15 cellular contexts compared by ENCODE assay signal in genomic region chr1:226725870-226726212, GRCh38. TPM values are rescaled to one million over a fixed set of nuclear protein-coding genes. Genes with fewer than 3 reads are reported as not detected.
A peak's percentile ranks its signal among the peaks of the same experiment; 100 is the strongest.
DNase-seq lines count a peak whose midpoint lies in the region; ATAC-seq and TF ChIP-seq lines count a peak whose summit lies in the region.
"Had no signal": no experiment of that assay in that cellular context is flagged by ENCODE, and none has a peak within 500 bp of the region (broad histone marks: within the 10 kb centered on the region; RNA-seq: fewer than 3 reads in every experiment).

No MANE protein-coding gene starts in this region.

- no peak overlapping the region for H3T11ph ChIP-seq in H9 (ENCODE audit: low read length)

- no peak for ATAC-seq in activated naive CD8-positive, alpha-beta T cell treated with anti-CD3 and anti-CD28 coated beads, Interleukin-2, amount 10 ng/mL, durations not matched to agents 7 days and 5 days (ENCODE audit: low read depth)
- ATAC-seq in naive B cell (ENCODE audit: low read depth in 2 of 2) (no peak), GM19452 (IDR thresholded peaks at IDR 0.05; ENCODE audit: unreplicated experiment) (no peak), SK-N-SH treated with all-trans-retinoic acid at 6 μM for 48 hours (no peak)

- peaks cover 16 to 68% (median 51%) of the 10 kb centered on the region in 11 experiments; a peak in 20 of 22 replicates for H3K36me3 ChIP-seq in BLaER1 treated with 17β-estradiol and CSF1 and Interleukin-3, amounts not matched to agents 10 nM and 100 nM
- H3K36me3 ChIP-seq: WERI-Rb-1 had no signal

- H3K27me3 ChIP-seq in BLaER1 treated with 17β-estradiol and CSF1 and Interleukin-3, amounts not matched to agents 10 nM and 100 nM = no peaks in the 10 kb centered on the region
- no peaks in the 10 kb centered on the region for H3K27me3 ChIP-seq in H9 (ENCODE audit: insufficient read depth, low read length)
- H3K27me3 ChIP-seq: testis had no signal

- no peak overlapping the region for H2BK20ac ChIP-seq in H9 (ENCODE audit: low read depth, low read length, poor library complexity, severe bottlenecking)

- peak overlapping the region in 1 of 11 experiments; percentile 39; a peak in 3 of 22 replicates for H3K27ac ChIP-seq in BLaER1 treated with 17β-estradiol and CSF1 and Interleukin-3, amounts not matched to agents 10 nM and 100 nM
- no peak overlapping the region for H3K27ac ChIP-seq in H9 (ENCODE audit: insufficient read length, low read depth, low read length)
- H3K27ac ChIP-seq: testis, WERI-Rb-1 had no signal

- H3K9me3 ChIP-seq in BLaER1 treated with 17β-estradiol and CSF1 and Interleukin-3, amounts not matched to agents 10 nM and 100 nM (replicated peaks in 1 of 11) = no peaks in the 10 kb centered on the region
- H3K9me3 ChIP-seq in H9 (ENCODE audit: control insufficient read depth, low read depth, low read length) = no peaks in the 10 kb centered on the region
- H3K9me3 ChIP-seq: testis had no signal

- H2BK15ac ChIP-seq in H9 (ENCODE audit: low read depth, low read length) = no peak overlapping the region

- DNase-seq in H9 = no peak
- DNase-seq in activated naive CD8-positive, alpha-beta T cell treated with anti-CD3 and anti-CD28 coated beads, Interleukin-2, amount 10 ng/mL, durations not matched to agents 7 days and 5 days = no peak
- no peak for DNase-seq in naive B cell
- no peak for DNase-seq in NCI-H1105 (lab: John Stamatoyannopoulos, UW)
- DNase-seq in osteocyte (ENCODE audit: extremely low spot score, unreplicated experiment) = no peak
- DNase-seq: activated effector memory CD4-positive, alpha-beta T cell treated with Interleukin-2 at 50 U/mL for 16 hours; C1 segment of cervical spinal cord; mesenchymal stem cell; NCI-H1694; NCI-H510A; testis; WERI-Rb-1 had no signal

- H3K4me1 ChIP-seq in BLaER1 treated with 17β-estradiol and CSF1 and Interleukin-3, amounts not matched to agents 10 nM and 100 nM = peaks cover 64 to 80% (median 77%) of the 10 kb centered on the region in 10 experiments
- H3K4me1 ChIP-seq in H9 (ENCODE audit: insufficient read depth, low read length) = peaks cover 30% of the 10 kb centered on the region; the same call in 1 of the 2 replicates

- H3K23ac ChIP-seq in H9 (ENCODE audit: insufficient read length, low read depth, low read length) = no peak overlapping the region

- POLR2A ChIA-PET in activated naive CD8-positive, alpha-beta T cell treated with anti-CD3 and anti-CD28 coated beads, Interleukin-2, amount 10 ng/mL, durations not matched to agents 7 days and 5 days (lab: Charles Lee) = no interaction called here

- H3K79me1 ChIP-seq in H9 (ENCODE audit: insufficient read depth, low read depth, low read length, poor library complexity, severe bottlenecking) = no peaks in the 10 kb centered on the region

- H4K5ac ChIP-seq in H9 (ENCODE audit: insufficient read length, low read depth, low read length) = no peak overlapping the region

- no peak overlapping the region for H3K9ac ChIP-seq in BLaER1 treated with 17β-estradiol and CSF1 and Interleukin-3, amounts not matched to agents 10 nM and 100 nM
- H3K9ac ChIP-seq in H9 (ENCODE audit: extremely low read depth, insufficient read length, low read length) = no peak overlapping the region

- H4K91ac ChIP-seq in H9 (ENCODE audit: insufficient read length, low read depth, low read length) = no peak overlapping the region

- H2AFZ ChIP-seq in H9 (ENCODE audit: low read length) = no peak overlapping the region

- H3K56ac ChIP-seq in H9 (ENCODE audit: insufficient read length, low read depth, low read length) = no peak overlapping the region

- H2BK12ac ChIP-seq in H9 (ENCODE audit: insufficient read length, low read depth, low read length) = no peak overlapping the region

- peak overlapping the region; percentile 18 for H2AK5ac ChIP-seq in H9 (ENCODE audit: insufficient read length, low read length)

- H2BK120ac ChIP-seq in H9 (ENCODE audit: low read depth, low read length, poor library complexity, severe bottlenecking) = no peak overlapping the region

- H3K79me2 ChIP-seq in H9 (ENCODE audit: insufficient read depth, low read length) = no peaks in the 10 kb centered on the region

- H2BK5ac ChIP-seq in H9 (ENCODE audit: insufficient read length, low read length) = no peak overlapping the region

- H3K27me3 Mint-ChIP-seq in H9 (ENCODE audit: low read depth) (no peaks in the 10 kb centered on the region; the same call in none of the 2 replicates), naive B cell (no peaks in the 10 kb centered on the region), osteocyte (ENCODE audit: unreplicated experiment) (no peaks in the 10 kb centered on the region)
- no peaks in the 10 kb centered on the region for H3K27me3 Mint-ChIP-seq in activated naive CD8-positive, alpha-beta T cell treated with anti-CD3 and anti-CD28 coated beads, Interleukin-2, amount 10 ng/mL, durations not matched to agents 7 days and 5 days

- H3K36me3 Mint-ChIP-seq in H9 (ENCODE audit: insufficient read depth in 1 of 3, low read depth in 3 of 3) (peaks cover 0 to 3% (median 0%) of the 10 kb centered on the region in 3 experiments; a peak in 1 of 7 replicates), naive B cell (peaks cover 0 to 7% of the 10 kb centered on the region in 2 donors), osteocyte (ENCODE audit: unreplicated experiment) (peaks cover 16% of the 10 kb centered on the region)
- H3K36me3 Mint-ChIP-seq in activated naive CD8-positive, alpha-beta T cell treated with anti-CD3 and anti-CD28 coated beads, Interleukin-2, amount 10 ng/mL, durations not matched to agents 7 days and 5 days = peaks cover 49% of the 10 kb centered on the region

- no peak overlapping the region for H3K4ac ChIP-seq in H9 (ENCODE audit: low read depth, low read length)

- no CpG with 5 or more reads among the region's 4 CpGs for WGBS in H9 (ENCODE audit: extremely low coverage, insufficient read length, low lambda C conversion rate)

- peak overlapping the region; percentile 15 to 78 (median 66); a peak in 15 of 22 replicates for H3K4me2 ChIP-seq in BLaER1 treated with 17β-estradiol and CSF1 and Interleukin-3, amounts not matched to agents 10 nM and 100 nM
- no peak overlapping the region for H3K4me2 ChIP-seq in H9 (ENCODE audit: insufficient read depth, insufficient read length, low read length)

- no peak overlapping the region for H3K18ac ChIP-seq in H9 (ENCODE audit: insufficient read length, low read depth, low read length)

- peaks cover 0 to 88% (median 45%) of the 10 kb centered on the region in 11 experiments; a peak in 17 of 22 replicates for H4K20me1 ChIP-seq in BLaER1 treated with 17β-estradiol and CSF1 and Interleukin-3, amounts not matched to agents 10 nM and 100 nM
- no peaks in the 10 kb centered on the region for H4K20me1 ChIP-seq in H9 (ENCODE audit: control insufficient read depth, insufficient read depth, insufficient read length)

- TF ChIP-seq CTCF in H9 (conservative IDR thresholded peaks at IDR 0.05) (no peak), osteocyte (IDR thresholded peaks at IDR 0.05) (no peak)

- H4K8ac ChIP-seq in H9 (replicated peaks; ENCODE audit: insufficient read length, low read depth, low read length) = no peak overlapping the region

- H3K4me3 Mint-ChIP-seq in H9 = no peak overlapping the region
- H3K4me3 Mint-ChIP-seq in activated naive CD8-positive, alpha-beta T cell treated with anti-CD3 and anti-CD28 coated beads, Interleukin-2, amount 10 ng/mL, durations not matched to agents 7 days and 5 days = peak overlapping the region; percentile 90
- H3K4me3 Mint-ChIP-seq in naive B cell = peak overlapping the region in 5 of 8 donors; percentile 2 to 83 (median 36)
- no peak overlapping the region for H3K4me3 Mint-ChIP-seq in osteocyte (ENCODE audit: unreplicated experiment)

- H3K14ac ChIP-seq in H9 (ENCODE audit: insufficient read depth, low read length) = no peak overlapping the region

- H3K23me2 ChIP-seq in H9 (ENCODE audit: insufficient read length, low read depth, low read length, poor library complexity, severe bottlenecking) = no peaks in the 10 kb centered on the region

- no peak overlapping the region for H3K27ac Mint-ChIP-seq in H9
- peak overlapping the region; percentile 88 for H3K27ac Mint-ChIP-seq in activated naive CD8-positive, alpha-beta T cell treated with anti-CD3 and anti-CD28 coated beads, Interleukin-2, amount 10 ng/mL, durations not matched to agents 7 days and 5 days
- H3K27ac Mint-ChIP-seq in naive B cell = peak overlapping the region; percentile 34 to 97 (median 94)
- no peak overlapping the region for H3K27ac Mint-ChIP-seq in osteocyte (ENCODE audit: unreplicated experiment)

- H3K4me1 Mint-ChIP-seq in H9 (peaks cover 61 to 64% of the 10 kb centered on the region in 2 experiments), naive B cell (peaks cover 63 to 93% (median 92%) of the 10 kb centered on the region in 3 donors), osteocyte (ENCODE audit: unreplicated experiment) (peaks cover 58% of the 10 kb centered on the region)
- peaks cover 85% of the 10 kb centered on the region for H3K4me1 Mint-ChIP-seq in activated naive CD8-positive, alpha-beta T cell treated with anti-CD3 and anti-CD28 coated beads, Interleukin-2, amount 10 ng/mL, durations not matched to agents 7 days and 5 days

- H3K4me3 ChIP-seq in BLaER1 treated with 17β-estradiol and CSF1 and Interleukin-3, amounts not matched to agents 10 nM and 100 nM = no peak overlapping the region
- H3K4me3 ChIP-seq: testis had no signal

- no peaks in the 10 kb centered on the region for H3K9me3 Mint-ChIP-seq in H9
- no peaks in the 10 kb centered on the region for H3K9me3 Mint-ChIP-seq in activated naive CD8-positive, alpha-beta T cell treated with anti-CD3 and anti-CD28 coated beads, Interleukin-2, amount 10 ng/mL, durations not matched to agents 7 days and 5 days
- H3K9me3 Mint-ChIP-seq in naive B cell = no peaks in the 10 kb centered on the region
- H3K9me3 Mint-ChIP-seq in osteocyte (ENCODE audit: unreplicated experiment) = no peaks in the 10 kb centered on the region

TF ChIP-seq in SK-N-SH treated with all-trans-retinoic acid at 6 μM for 48 hours, 23 proteins besides CTCF, POLR2A, EP300 and RAD21 (continues in another document):
- no peak for TF ChIP-seq ISL1 (CRISPR knock-in tag; IDR thresholded peaks at IDR 0.05)
- TF ChIP-seq, protein P1, sequence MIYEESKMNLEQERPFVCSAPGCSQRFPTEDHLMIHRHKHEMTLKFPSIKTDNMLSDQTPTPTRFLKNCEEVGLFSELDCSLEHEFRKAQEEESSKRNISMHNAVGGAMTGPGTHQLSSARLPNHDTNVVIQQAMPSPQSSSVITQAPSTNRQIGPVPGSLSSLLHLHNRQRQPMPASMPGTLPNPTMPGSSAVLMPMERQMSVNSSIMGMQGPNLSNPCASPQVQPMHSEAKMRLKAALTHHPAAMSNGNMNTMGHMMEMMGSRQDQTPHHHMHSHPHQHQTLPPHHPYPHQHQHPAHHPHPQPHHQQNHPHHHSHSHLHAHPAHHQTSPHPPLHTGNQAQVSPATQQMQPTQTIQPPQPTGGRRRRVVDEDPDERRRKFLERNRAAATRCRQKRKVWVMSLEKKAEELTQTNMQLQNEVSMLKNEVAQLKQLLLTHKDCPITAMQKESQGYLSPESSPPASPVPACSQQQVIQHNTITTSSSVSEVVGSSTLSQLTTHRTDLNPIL (CRISPR knock-in tag; IDR thresholded peaks at IDR 0.05; ENCODE audit: low read depth) = no peak
- TF ChIP-seq OSR1 (CRISPR knock-in tag; IDR thresholded peaks at IDR 0.05) = no peak

RNA-seq across cellular contexts. Expression of gene ITPKB, which starts 13.2 kb away (rescaled TPM):
- 3.8 and 4.0 TPM in 2 replicates for total RNA-seq in H9 (2021)
- 10 to 100 TPM; 75.3 to 76.9 TPM for total RNA-seq in activated naive CD8-positive, alpha-beta T cell treated with anti-CD3 and anti-CD28 coated beads, Interleukin-2, amount 10 ng/mL, durations not matched to agents 7 days and 5 days
- polyA plus RNA-seq in naive B cell (ENCODE audit: low read depth in 6 of 6) = 10 to 100 TPM; 24.5 to 48.9 (median 34.1) TPM
- total RNA-seq in osteocyte = 28.3 and 30.0 TPM in 2 replicates

Comparison
In these comparisons a context has a peak if more than half of its experiments do, and no peak if none do; other contexts are left out.
1. H3K27ac Mint-ChIP-seq: peak in activated naive CD8-positive, alpha-beta T cell treated with anti-CD3 and anti-CD28 coated beads, Interleukin-2, amount 10 ng/mL, durations not matched to agents 7 days and 5 days (single experiment) and naive B cell (6 of 6); none in H9 (0 of 3) and osteocyte (single experiment).
2. H3K4me3 Mint-ChIP-seq: peak in activated naive CD8-positive, alpha-beta T cell treated with anti-CD3 and anti-CD28 coated beads, Interleukin-2, amount 10 ng/mL, durations not matched to agents 7 days and 5 days (single experiment) and naive B cell (5 of 8); none in H9 (0 of 2) and osteocyte (single experiment).